ENCODE assay signal across 29 cellular contexts in genomic region chr9:12809720-12810119, GRCh38. TPM values are rescaled to one million over a fixed set of nuclear protein-coding genes. Genes with fewer than 3 reads are reported as not detected.
DNase-seq lines count a peak whose midpoint lies in the region; ATAC-seq and TF ChIP-seq lines count a peak whose summit lies in the region.
"Had no signal": no experiment of that assay in that cellular context is flagged by ENCODE, and none has a peak within 500 bp of the region (broad histone marks: within the 10 kb centered on the region; RNA-seq: fewer than 3 reads in every experiment).

No MANE protein-coding gene starts in this region.

- peak overlapping the region; percentile 40 for H3K27ac Mint-ChIP-seq in mesothelial cell of epicardium
- H3K27ac Mint-ChIP-seq in immature natural killer cell = no peak overlapping the region
- H3K27ac Mint-ChIP-seq: activated naive CD8-positive, alpha-beta T cell treated with anti-CD3 and anti-CD28 coated beads for 36 hours; CD4-positive, alpha-beta memory T cell; H9; T-helper 17 cell had no signal

- H3K4me1 ChIP-seq in subcutaneous abdominal adipose tissue (ENCODE audit: control insufficient read depth in 5 of 5, insufficient read depth in 5 of 5, low read length in 5 of 5) (peaks cover 2 to 24% (median 21%) of the 10 kb centered on the region in 5 donors), ascending aorta (peaks cover 0 to 23% of the 10 kb centered on the region in 2 donors)

- H3K4me3 Mint-ChIP-seq in mesothelial cell of epicardium = no peak overlapping the region
- H3K4me3 Mint-ChIP-seq in immature natural killer cell = no peak overlapping the region
- H3K4me3 Mint-ChIP-seq: activated naive CD8-positive, alpha-beta T cell treated with anti-CD3 and anti-CD28 coated beads for 36 hours; CD4-positive, alpha-beta memory T cell; H9; neural crest cell; T-helper 17 cell had no signal

- H3K9me3 Mint-ChIP-seq in mesothelial cell of epicardium = peaks cover 14% of the 10 kb centered on the region
- peaks cover 7 to 44% (median 22%) of the 10 kb centered on the region in 6 donors for H3K9me3 Mint-ChIP-seq in immature natural killer cell
- H3K9me3 Mint-ChIP-seq: H9, neural crest cell had no signal

- TF ChIP-seq CTCF in mesothelial cell of epicardium (IDR thresholded peaks at IDR 0.05; ENCODE audit: unreplicated experiment) = no peak
- TF ChIP-seq CTCF in ascending aorta (IDR thresholded peaks at IDR 0.05) = no peak

- peak overlapping the region in 1 of 5 donors; percentile 6 for H3K9ac ChIP-seq in subcutaneous abdominal adipose tissue (ENCODE audit: low read length in 5 of 5)

- H3K27me3 ChIP-seq in subcutaneous abdominal adipose tissue (ENCODE audit: control insufficient read depth in 5 of 5, insufficient read depth in 4 of 5, low read length in 5 of 5) (no peaks in the 10 kb centered on the region), ascending aorta (no peaks in the 10 kb centered on the region)
- H3K27me3 ChIP-seq: heart left ventricle, MG63 had no signal

- H3K27me3 Mint-ChIP-seq in mesothelial cell of epicardium (ENCODE audit: low read depth) (no peaks in the 10 kb centered on the region), immature natural killer cell (ENCODE audit: low read depth in 3 of 3) (no peaks in the 10 kb centered on the region)
- H3K27me3 Mint-ChIP-seq: activated naive CD8-positive, alpha-beta T cell treated with anti-CD3 and anti-CD28 coated beads for 36 hours; CD4-positive, alpha-beta memory T cell; T-helper 17 cell had no signal

- no peak for ATAC-seq in HG02870 (IDR thresholded peaks at IDR 0.05; ENCODE audit: unreplicated experiment)
- ATAC-seq: K562, T-helper 17 cell had no signal

- H3K36me3 Mint-ChIP-seq in mesothelial cell of epicardium (peaks cover 23% of the 10 kb centered on the region), immature natural killer cell (no peaks in the 10 kb centered on the region)
- H3K36me3 Mint-ChIP-seq: activated naive CD8-positive, alpha-beta T cell treated with anti-CD3 and anti-CD28 coated beads for 36 hours; CD4-positive, alpha-beta memory T cell had no signal

- DNase-seq in NCI-H2081 (lab: John Stamatoyannopoulos, UW) = peak; percentile 24 to 45
- DNase-seq in NCI-H2081 treated with DMSO at 0.1 percent for 48 hours (lab: John Stamatoyannopoulos, UW) = no peak
- peak; percentile 49 for DNase-seq in dermis blood vessel endothelial cell
- no peak for DNase-seq in mesothelial cell of epicardium (ENCODE audit: low spot score in 2 of 2, unreplicated experiment in 2 of 2)
- DNase-seq in immature natural killer cell = no peak
- no peak for DNase-seq in ascending aorta (ENCODE audit: low spot score in 2 of 2)
- DNase-seq: 8988T; activated CD4-positive, alpha-beta T cell treated with anti-CD3 and anti-CD28 coated beads for 4 hours; activated effector memory CD4-positive, alpha-beta T cell treated with anti-CD3 and anti-CD28 coated beads, Interleukin-2, amount 50 U/mL, for 16 hours; activated naive CD8-positive, alpha-beta T cell treated with anti-CD3 and anti-CD28 coated beads for 36 hours; activated T-cell treated with anti-CD3 and anti-CD28 coated beads for 4 hours; aorta; CD4-positive, alpha-beta memory T cell; central memory CD4-positive, alpha-beta T cell; H9; heart left ventricle; MG63; NCI-H1105 treated with DMSO at 0.1 percent for 48 hours; NCI-H2029 treated with DMSO at 0.1 percent for 48 hours; stimulated activated CD4-positive, alpha-beta T cell treated with anti-CD3 and anti-CD28 coated beads, Interleukin-15, amount 100 ng/mL, for 24 hours; stimulated activated naive CD4-positive, alpha-beta T cell; T-helper 17 cell had no signal

- H3K4me1 Mint-ChIP-seq in mesothelial cell of epicardium (peaks cover 48% of the 10 kb centered on the region), immature natural killer cell (no peaks in the 10 kb centered on the region)
- H3K4me1 Mint-ChIP-seq: activated naive CD8-positive, alpha-beta T cell treated with anti-CD3 and anti-CD28 coated beads for 36 hours; CD4-positive, alpha-beta memory T cell; H9; T-helper 17 cell had no signal

- intact Hi-C loops in ascending aorta (cut with DNase I) = no loop called here

- H3K36me3 ChIP-seq in subcutaneous abdominal adipose tissue (ENCODE audit: control insufficient read depth in 5 of 5, insufficient read depth in 5 of 5, low read length in 5 of 5) (no peaks in the 10 kb centered on the region), ascending aorta (no peaks in the 10 kb centered on the region)
- H3K36me3 ChIP-seq: heart left ventricle, thoracic aorta had no signal

- H3K4me3 ChIP-seq in subcutaneous abdominal adipose tissue (ENCODE audit: low read depth in 1 of 5, low read length in 5 of 5) (no peak overlapping the region), ascending aorta (no peak overlapping the region)
- H3K4me3 ChIP-seq: heart left ventricle, K562, lung, MG63, thoracic aorta had no signal

- no peaks in the 10 kb centered on the region for H3K9me3 ChIP-seq in subcutaneous abdominal adipose tissue (ENCODE audit: control insufficient read depth in 5 of 5, low read length in 5 of 5)
- H3K9me3 ChIP-seq in ascending aorta = no peaks in the 10 kb centered on the region
- H3K9me3 ChIP-seq: heart left ventricle, thoracic aorta had no signal

- H3K27ac ChIP-seq in subcutaneous abdominal adipose tissue (ENCODE audit: low read depth, low read length) (peak overlapping the region; percentile 63), ascending aorta (no peak overlapping the region)
- H3K27ac ChIP-seq: thoracic aorta had no signal

RNA-seq across cellular contexts. Expression of gene LURAP1L, which starts 34.9 kb away (rescaled TPM):
- 1.1 and 2.7 TPM in 2 replicates for total RNA-seq in dermis blood vessel endothelial cell
- 31.2 to 33.9 TPM (median 32.7 TPM) in 3 replicates for total RNA-seq in mesothelial cell of epicardium
- not detected for polyA plus RNA-seq in immature natural killer cell
- total RNA-seq in ascending aorta = 1.6 TPM
- total RNA-seq: activated naive CD8-positive, alpha-beta T cell treated with anti-CD3 and anti-CD28 coated beads for 36 hours; CD4-positive, alpha-beta memory T cell; OCI-LY7 had no signal
- polyA plus RNA-seq: CD4-positive, alpha-beta memory T cell had no signal

Comparison
In these comparisons a context has a peak if more than half of its experiments do, and no peak if none do; other contexts are left out.
1. DNase-seq: peak in NCI-H2081 (2 of 2) and dermis blood vessel endothelial cell (single experiment); none in NCI-H2081 treated with DMSO at 0.1 percent for 48 hours (single experiment), mesothelial cell of epicardium (0 of 2), immature natural killer cell (0 of 3) and ascending aorta (0 of 2).